Comparison of ENCODE assay signal across 12 cellular contexts in the genomic region with DNA sequence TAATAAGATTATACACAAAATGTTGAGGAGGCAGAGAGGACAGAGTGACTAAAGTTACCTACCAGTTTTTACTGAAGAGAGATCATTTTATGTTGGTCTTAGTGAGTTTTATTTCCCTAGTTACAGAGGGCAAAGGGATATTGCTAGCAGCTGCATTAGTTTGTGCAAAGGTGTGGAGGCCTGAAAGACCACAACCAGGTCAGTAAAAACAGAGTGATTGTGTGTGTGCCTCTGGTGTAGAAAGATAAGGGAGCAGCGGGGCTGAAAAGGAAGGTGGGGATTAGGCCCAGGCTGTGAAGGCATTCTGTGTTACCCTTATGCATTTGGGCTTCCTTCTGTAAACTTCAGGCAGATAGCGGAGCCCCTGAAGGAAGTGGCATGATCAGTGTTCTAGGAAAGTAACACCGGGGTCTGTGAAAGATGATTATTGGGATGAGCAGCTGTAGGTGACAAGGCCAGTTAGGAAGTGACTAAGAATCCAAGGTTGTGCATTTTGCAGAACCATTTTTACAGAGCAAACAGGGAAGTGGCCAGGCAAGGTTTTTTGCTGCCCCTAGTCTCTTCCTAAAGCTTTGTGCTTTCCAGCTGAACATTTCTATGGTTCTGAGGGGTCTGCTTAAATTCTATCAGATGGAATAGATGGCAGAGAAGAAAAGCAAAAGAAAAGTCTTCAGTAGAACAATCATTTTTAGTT.
DNase-seq lines count a peak whose midpoint lies in the region; ATAC-seq and TF ChIP-seq lines count a peak whose summit lies in the region.
"Had no signal": no experiment of that assay in that cellular context is flagged by ENCODE, and none has a peak within 500 bp of the region (broad histone marks: within the 10 kb centered on the region; RNA-seq: fewer than 3 reads in every experiment).

No MANE protein-coding gene starts in this region.

- no peak for ATAC-seq in activated naive CD8-positive, alpha-beta T cell treated with anti-CD3 and anti-CD28 coated beads, Interleukin-2, amount 50 U/mL, for 24 hours
- ATAC-seq in GM18858 (IDR thresholded peaks at IDR 0.05; ENCODE audit: unreplicated experiment) (no peak), HG03378 (IDR thresholded peaks at IDR 0.05; ENCODE audit: unreplicated experiment) (no peak)
- ATAC-seq: natural killer cell treated with Interleukin-12 subunit alpha and Interleukin-12 subunit beta and Interleukin-15 and Interleukin-18, amount 100 ng/mL, for 72 hours had no signal

- no peaks in the 10 kb centered on the region for H3K9me3 ChIP-seq in tibial artery

- no peak overlapping the region for H3K27ac Mint-ChIP-seq in activated naive CD8-positive, alpha-beta T cell
- H3K27ac Mint-ChIP-seq in activated naive CD8-positive, alpha-beta T cell treated with anti-CD3 and anti-CD28 coated beads, Interleukin-2, amount 50 U/mL, for 24 hours = no peak overlapping the region
- H3K27ac Mint-ChIP-seq: activated T-helper 2 cell treated with anti-CD3 and anti-CD28 coated beads, Interferon-gamma antibody, Interleukin-2, Interleukin-4, amounts not matched to agents 10 μg/mL and 5 μg/mL and 100 μg/mL, durations not matched to agents 14 hours and 24 hours and 36 hours had no signal

- peak overlapping the region; percentile 44 for H3K4me3 Mint-ChIP-seq in activated naive CD8-positive, alpha-beta T cell
- H3K4me3 Mint-ChIP-seq in activated naive CD8-positive, alpha-beta T cell treated with anti-CD3 and anti-CD28 coated beads, Interleukin-2, amount 50 U/mL, for 24 hours = no peak overlapping the region

- intact Hi-C loops in tibial artery (cut with DNase I; ENCODE audit: low total_unique reads) = loop anchor here (5.0 to 10.0 kb wide), 3 partner anchors 59 to 146 kb away; partner anchors contain the start of gene GNG12

- no peak for TF ChIP-seq CTCF in RWPE1 (conservative IDR thresholded peaks at IDR 0.05; ENCODE audit: low read depth)
- no peak for TF ChIP-seq CTCF in tibial artery (IDR thresholded peaks at IDR 0.05)

- H3K4me1 ChIP-seq in tibial artery = peaks cover 0 to 40% (median 25%) of the 10 kb centered on the region in 4 donors

- POLR2A ChIA-PET in RWPE1 (lab: Yijun Ruan, JAX; ENCODE audit: low non-redundant PET) = interaction anchor here (0.9 kb wide), 1 partner anchor 66 kb away, joined by 3 read pairs; no protein-coding TSS in a partner anchor

- peak overlapping the region; percentile 88 to 98 for H3K4me3 ChIP-seq in tibial artery

- no peak for DNase-seq in activated naive CD8-positive, alpha-beta T cell treated with anti-CD3 and anti-CD28 coated beads, Interleukin-2, amount 50 U/mL, for 24 hours
- DNase-seq in RWPE1 (ENCODE audit: low spot score) = no peak
- no peak for DNase-seq in epithelial cell of prostate (ENCODE audit: low read depth, low spot score)
- no peak for DNase-seq in tibial artery
- no peak for DNase-seq in caudate nucleus (lab: John Stamatoyannopoulos, UW)
- DNase-seq: C1 segment of cervical spinal cord, RPMI8226 had no signal

- no peaks in the 10 kb centered on the region for H3K9me3 Mint-ChIP-seq in activated naive CD8-positive, alpha-beta T cell (ENCODE audit: low read depth)
- H3K9me3 Mint-ChIP-seq in activated naive CD8-positive, alpha-beta T cell treated with anti-CD3 and anti-CD28 coated beads, Interleukin-2, amount 50 U/mL, for 24 hours = no peaks in the 10 kb centered on the region
- H3K9me3 Mint-ChIP-seq: activated T-helper 2 cell treated with anti-CD3 and anti-CD28 coated beads, Interferon-gamma antibody, Interleukin-2, Interleukin-4, amounts not matched to agents 10 μg/mL and 5 μg/mL and 100 μg/mL, durations not matched to agents 14 hours and 24 hours and 36 hours; natural killer cell treated with Interleukin-12 subunit alpha and Interleukin-12 subunit beta and Interleukin-15 and Interleukin-18, amount 100 ng/mL, for 72 hours had no signal

- no peaks in the 10 kb centered on the region for H3K27me3 ChIP-seq in tibial artery

- H3K27ac ChIP-seq in RWPE1 = peak overlapping the region; percentile 65; the same call in 1 of the 2 replicates
- peak overlapping the region; percentile 100 for H3K27ac ChIP-seq in epithelial cell of prostate
- H3K27ac ChIP-seq in tibial artery = peak overlapping the region; percentile 95 to 99
- H3K27ac ChIP-seq in caudate nucleus (ENCODE audit: low read depth, low read length) = no peak overlapping the region

- CTCF ChIA-PET in RWPE1 (lab: Yijun Ruan, JAX) = interaction anchor here (0.6 to 0.7 kb wide), 2 partner anchors 39 to 260 kb away, joined by 3 to 4 read pairs; no protein-coding TSS in a partner anchor

- no peaks in the 10 kb centered on the region for H3K27me3 Mint-ChIP-seq in activated naive CD8-positive, alpha-beta T cell
- no peaks in the 10 kb centered on the region for H3K27me3 Mint-ChIP-seq in activated naive CD8-positive, alpha-beta T cell treated with anti-CD3 and anti-CD28 coated beads, Interleukin-2, amount 50 U/mL, for 24 hours
- H3K27me3 Mint-ChIP-seq: natural killer cell treated with Interleukin-12 subunit alpha and Interleukin-12 subunit beta and Interleukin-15 and Interleukin-18, amount 100 ng/mL, for 72 hours had no signal

- H3K4me1 Mint-ChIP-seq in activated naive CD8-positive, alpha-beta T cell (ENCODE audit: low read depth) = peaks cover 32% of the 10 kb centered on the region
- H3K4me1 Mint-ChIP-seq in activated naive CD8-positive, alpha-beta T cell treated with anti-CD3 and anti-CD28 coated beads, Interleukin-2, amount 50 U/mL, for 24 hours = peaks cover 32% of the 10 kb centered on the region

- peaks cover 21 to 27% (median 24%) of the 10 kb centered on the region in 3 donors for H3K36me3 ChIP-seq in tibial artery

- H3K36me3 Mint-ChIP-seq in activated naive CD8-positive, alpha-beta T cell = peaks cover 16% of the 10 kb centered on the region
- H3K36me3 Mint-ChIP-seq in activated naive CD8-positive, alpha-beta T cell treated with anti-CD3 and anti-CD28 coated beads, Interleukin-2, amount 50 U/mL, for 24 hours (ENCODE audit: low read depth) = peaks cover 23% of the 10 kb centered on the region
